Comparison of ENCODE assay signal across 22 cellular contexts in the genomic region with DNA sequence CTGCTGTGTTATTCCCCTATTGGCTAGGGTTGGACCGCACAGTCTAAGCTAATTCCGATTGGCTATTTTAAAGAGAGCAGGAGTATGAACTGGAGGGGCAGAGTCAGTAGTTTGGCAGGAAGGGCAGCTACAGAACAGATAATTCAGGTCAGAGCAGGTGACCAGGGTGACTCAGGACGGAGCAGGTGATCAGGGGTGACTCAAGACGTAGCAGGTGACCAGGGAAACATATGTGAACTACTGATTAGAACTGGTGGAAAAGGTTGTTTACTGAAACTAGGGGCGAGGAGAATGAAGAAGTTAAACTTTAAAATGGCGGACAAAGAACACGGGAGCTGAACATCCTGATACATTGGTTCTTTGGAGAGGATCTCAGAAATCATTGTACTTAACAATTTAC.
"Had no signal": no experiment of that assay in that cellular context is flagged by ENCODE, and none has a peak within 500 bp of the region (broad histone marks: within the 10 kb centered on the region; RNA-seq: fewer than 3 reads in every experiment).

No MANE protein-coding gene starts in this region.

- H3K27ac ChIP-seq: left ventricle myocardium inferior, ovary, right atrium auricular region, right lobe of liver, stomach, testis, thyroid gland, transverse colon, uterus had no signal

- ATAC-seq: mucosa of descending colon; naive thymus-derived CD4-positive, alpha-beta T cell; natural killer cell treated with Interleukin-12 subunit alpha and Interleukin-12 subunit beta and Interleukin-15 and Interleukin-18, amount 100 ng/mL, for 72 hours; right lobe of liver; stimulated activated naive B cell treated with anti-CD40 and anti-IgM and Interleukin-4, amounts not matched to agents 10 μg/mL and 1 μg/mL and 100 μg/mL, for 72 hours; stimulated activated naive CD8-positive, alpha-beta T cell treated with anti-CD3 and anti-CD28 coated beads, Interleukin-15, Interleukin-2, amounts not matched to agents 100 U/mL and 50 U/mL, for 24 hours had no signal

- H3K36me3 ChIP-seq: ovary, right atrium auricular region, right lobe of liver, thyroid gland, transverse colon, uterus had no signal

- H3K4me3 ChIP-seq: left ventricle myocardium inferior, lung, mucosa of descending colon, ovary, right atrium auricular region, right lobe of liver, stomach, testis, thyroid gland, transverse colon, uterus had no signal

- H3K4me1 ChIP-seq: left ventricle myocardium inferior, right atrium auricular region, right lobe of liver, stomach, testis, thyroid gland, transverse colon, uterus had no signal

- H3K27me3 ChIP-seq: ovary, right atrium auricular region, right lobe of liver, stomach, testis, thyroid gland, transverse colon, uterus had no signal

- DNase-seq: hypothalamus; immature natural killer cell; left ventricle myocardium inferior; midbrain; mucosa of descending colon; naive thymus-derived CD4-positive, alpha-beta T cell; ovary; right lobe of liver; stimulated activated CD4-positive, alpha-beta T cell treated with anti-CD3 and anti-CD28 coated beads, Interleukin-12 subunit alpha, Interleukin-12 subunit beta, amount 100 ng/mL, for 4 hours; stimulated activated CD4-positive, alpha-beta T cell treated with anti-CD3 and anti-CD28 coated beads, Interleukin-15, amount 100 ng/mL, for 24 hours; stimulated activated CD4-positive, alpha-beta T cell treated with anti-CD3 and anti-CD28 coated beads, Interleukin-2, amount 100 ng/mL, for 24 hours; stimulated activated CD4-positive, alpha-beta T cell treated with anti-CD3 and anti-CD28 coated beads, Interleukin-4, amount 100 ng/mL, for 1 hour; stimulated activated naive B cell treated with anti-CD40 and anti-IgM and Interleukin-4, amounts not matched to agents 10 μg/mL and 1 μg/mL and 100 μg/mL, for 72 hours; stimulated activated naive CD8-positive, alpha-beta T cell treated with anti-CD3 and anti-CD28 coated beads, Interleukin-15, Interleukin-2, amounts not matched to agents 100 U/mL and 50 U/mL, for 24 hours; stomach; testis; thyroid gland; transverse colon; uterus had no signal

- H3K9me3 ChIP-seq: mucosa of descending colon, ovary, right lobe of liver, testis, thyroid gland, transverse colon, uterus had no signal
